9 cellular contexts compared by ENCODE assay signal in genomic region chr10:61065010-61065409, GRCh38.
"Had no signal": no experiment of that assay in that cellular context is flagged by ENCODE, and none has a peak within 500 bp of the region (broad histone marks: within the 10 kb centered on the region; RNA-seq: fewer than 3 reads in every experiment).

No MANE protein-coding gene starts in this region.

- H3K27ac ChIP-seq: KMS-11 had no signal

- FAIRE-seq: H1, H54, HTR-8/SVneo had no signal

- H3K4me2 ChIP-seq: GM23338, KMS-11 had no signal

- ATAC-seq: GM23338 had no signal

- H3K9ac ChIP-seq: KMS-11 had no signal

- H2AFZ ChIP-seq: GM23338 had no signal

- DNase-seq: H9, HCEC 1CT, HFFc6, KBM-7 had no signal

- H3K4me3 ChIP-seq: GM23338 had no signal
